Comparison of ENCODE assay signal across 1 cellular context in the genomic region with DNA sequence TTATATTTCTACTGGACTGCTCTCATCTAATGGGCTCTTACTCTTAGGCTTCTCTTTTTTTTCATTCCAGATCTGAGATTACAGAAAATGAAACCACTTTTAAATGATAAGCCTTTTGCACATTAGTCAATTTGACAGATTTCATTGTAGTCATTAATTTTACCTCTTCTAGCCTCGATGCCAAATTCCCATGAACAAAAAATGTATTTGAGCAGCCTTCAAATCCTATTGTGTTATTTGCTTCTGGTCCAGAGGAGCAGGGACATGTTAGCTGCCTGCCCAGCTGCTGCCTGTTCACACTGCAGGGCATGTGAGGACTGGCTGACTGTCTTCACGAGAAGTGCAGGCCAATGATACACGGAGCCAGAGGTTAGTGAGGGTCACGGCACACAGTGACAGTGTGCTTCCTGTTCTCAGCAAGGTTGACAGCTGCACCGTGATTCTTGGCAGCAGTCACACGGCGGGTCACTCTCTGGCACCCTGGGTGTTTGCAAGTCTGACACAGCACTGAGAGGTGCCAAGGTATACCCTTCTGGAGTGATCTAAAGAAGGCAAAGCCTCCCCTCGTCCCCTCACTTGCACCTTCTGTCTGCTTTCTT.
A peak's percentile ranks its signal among the peaks of the same experiment; 100 is the strongest.
TF ChIP-seq lines count a peak whose summit lies in the region.

No MANE protein-coding gene starts in this region.

TF ChIP-seq in K562, 482 proteins besides CTCF, POLR2A, EP300 and RAD21 (continued from another document and continues in another):
- 0 out of 2 replicates have a peak, but pooled peaks have one; percentile 18 for TF ChIP-seq ZKSCAN1 (IDR thresholded peaks at IDR 0.05; ENCODE audit: low read depth, low read length)
- no peak for TF ChIP-seq GATA2 (CRISPR knock-in tag; IDR thresholded peaks at IDR 0.05)
- TF ChIP-seq HLTF (IDR thresholded peaks at IDR 0.05) = no peak
- TF ChIP-seq NELFE (IDR thresholded peaks at IDR 0.05; ENCODE audit: insufficient read depth, insufficient read length) = no peak
- TF ChIP-seq ZNF79 (CRISPR knock-in tag; IDR thresholded peaks at IDR 0.05; ENCODE audit: low read depth) = no peak
- TF ChIP-seq SMAD3 (CRISPR knock-in tag; conservative IDR thresholded peaks at IDR 0.05) = no peak
- no peak for TF ChIP-seq KLF10 (CRISPR knock-in tag; IDR thresholded peaks at IDR 0.05)
- TF ChIP-seq WHSC1 (IDR thresholded peaks at IDR 0.05; ENCODE audit: low read length) = no peak
- no peak for TF ChIP-seq TFAM (CRISPR knock-in tag; conservative IDR thresholded peaks at IDR 0.05)
- no peak for TF ChIP-seq MYBL2 (IDR thresholded peaks at IDR 0.05; ENCODE audit: low read depth)
- no peak for TF ChIP-seq MYBL2 (CRISPR knock-in tag; IDR thresholded peaks at IDR 0.05; ENCODE audit: borderline replicate concordance)
- no peak for TF ChIP-seq CHCHD3 (CRISPR knock-in tag; IDR thresholded peaks at IDR 0.05)
- TF ChIP-seq ZNF77 (CRISPR knock-in tag; IDR thresholded peaks at IDR 0.05) = no peak
- no peak for TF ChIP-seq CCNT2 (IDR thresholded peaks at IDR 0.05; ENCODE audit: borderline replicate concordance, extremely low read depth, insufficient read length, low read depth, low read length)
- no peak for TF ChIP-seq NBN (IDR thresholded peaks at IDR 0.05; ENCODE audit: low read depth)
- no peak for TF ChIP-seq ZNF695 (CRISPR knock-in tag; IDR thresholded peaks at IDR 0.05)
- peak; percentile 93 for TF ChIP-seq MEIS2 (IDR thresholded peaks at IDR 0.05; ENCODE audit: partially characterized antibody)
- TF ChIP-seq CREBBP (IDR thresholded peaks at IDR 0.05; ENCODE audit: low read depth, low read length) = no peak
- no peak for TF ChIP-seq FOXJ2 (tag; IDR thresholded peaks at IDR 0.05)
- TF ChIP-seq, protein P1, sequence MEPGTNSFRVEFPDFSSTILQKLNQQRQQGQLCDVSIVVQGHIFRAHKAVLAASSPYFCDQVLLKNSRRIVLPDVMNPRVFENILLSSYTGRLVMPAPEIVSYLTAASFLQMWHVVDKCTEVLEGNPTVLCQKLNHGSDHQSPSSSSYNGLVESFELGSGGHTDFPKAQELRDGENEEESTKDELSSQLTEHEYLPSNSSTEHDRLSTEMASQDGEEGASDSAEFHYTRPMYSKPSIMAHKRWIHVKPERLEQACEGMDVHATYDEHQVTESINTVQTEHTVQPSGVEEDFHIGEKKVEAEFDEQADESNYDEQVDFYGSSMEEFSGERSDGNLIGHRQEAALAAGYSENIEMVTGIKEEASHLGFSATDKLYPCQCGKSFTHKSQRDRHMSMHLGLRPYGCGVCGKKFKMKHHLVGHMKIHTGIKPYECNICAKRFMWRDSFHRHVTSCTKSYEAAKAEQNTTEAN (CRISPR knock-in tag; IDR thresholded peaks at IDR 0.05) = no peak
- no peak for TF ChIP-seq XRCC3 (IDR thresholded peaks at IDR 0.05)
- TF ChIP-seq ARHGAP35 (IDR thresholded peaks at IDR 0.05; ENCODE audit: partially characterized antibody) = no peak
- TF ChIP-seq ETV1 (tag; conservative IDR thresholded peaks at IDR 0.05; ENCODE audit: low read depth) = peak; percentile 65
- TF ChIP-seq KDM1A (IDR thresholded peaks at IDR 0.05) = 0 out of 4 replicates have a peak, but pooled peaks have one; percentile 9 to 17
- TF ChIP-seq ZNF384 (IDR thresholded peaks at IDR 0.05; ENCODE audit: low read depth, low read length) = peak; percentile 50; the same call in 1 of the 2 replicates
- TF ChIP-seq ARNT (IDR thresholded peaks at IDR 0.05) = no peak
- no peak for TF ChIP-seq FOXJ3 (CRISPR knock-in tag; IDR thresholded peaks at IDR 0.05)
- no peak for TF ChIP-seq IRF2 (CRISPR knock-in tag; IDR thresholded peaks at IDR 0.05)
- no peak for TF ChIP-seq CAMTA2 (CRISPR knock-in tag; conservative IDR thresholded peaks at IDR 0.05)
- no peak for TF ChIP-seq ZNF217 (CRISPR knock-in tag; IDR thresholded peaks at IDR 0.05)
- TF ChIP-seq POLR2AphosphoS5 (IDR thresholded peaks at IDR 0.05; ENCODE audit: control insufficient read depth, insufficient read depth, low read depth, low read length) = no peak
- no peak for TF ChIP-seq MXI1 (IDR thresholded peaks at IDR 0.05; ENCODE audit: low read depth, low read length)
- no peak for TF ChIP-seq SMC3 (conservative IDR thresholded peaks at IDR 0.05; ENCODE audit: insufficient read depth, low read depth, low read length)
- no peak for TF ChIP-seq NFRKB (IDR thresholded peaks at IDR 0.05; ENCODE audit: low read depth)
- TF ChIP-seq KAT2B (IDR thresholded peaks at IDR 0.05; ENCODE audit: low read depth, low read length) = no peak
- no peak for TF ChIP-seq ZNF174 (CRISPR knock-in tag; IDR thresholded peaks at IDR 0.05)
- no peak for TF ChIP-seq SREBF2 (CRISPR knock-in tag; IDR thresholded peaks at IDR 0.05)
- TF ChIP-seq KDM5B (IDR thresholded peaks at IDR 0.05; ENCODE audit: insufficient replicate concordance, low read depth, low read length) = no peak
- TF ChIP-seq GTF2A2 (tag; IDR thresholded peaks at IDR 0.05) = no peak
- TF ChIP-seq MGA (IDR thresholded peaks at IDR 0.05) = peak; percentile 28; the same call in 1 of the 2 replicates
- no peak for TF ChIP-seq POLR2H (tag; IDR thresholded peaks at IDR 0.05; ENCODE audit: low read depth)
- TF ChIP-seq HDAC1 (IDR thresholded peaks at IDR 0.05) = no peak
- no peak for TF ChIP-seq TARDBP (IDR thresholded peaks at IDR 0.05)
- TF ChIP-seq ZNF212 (CRISPR knock-in tag; IDR thresholded peaks at IDR 0.05) = no peak
- TF ChIP-seq, protein P2, sequence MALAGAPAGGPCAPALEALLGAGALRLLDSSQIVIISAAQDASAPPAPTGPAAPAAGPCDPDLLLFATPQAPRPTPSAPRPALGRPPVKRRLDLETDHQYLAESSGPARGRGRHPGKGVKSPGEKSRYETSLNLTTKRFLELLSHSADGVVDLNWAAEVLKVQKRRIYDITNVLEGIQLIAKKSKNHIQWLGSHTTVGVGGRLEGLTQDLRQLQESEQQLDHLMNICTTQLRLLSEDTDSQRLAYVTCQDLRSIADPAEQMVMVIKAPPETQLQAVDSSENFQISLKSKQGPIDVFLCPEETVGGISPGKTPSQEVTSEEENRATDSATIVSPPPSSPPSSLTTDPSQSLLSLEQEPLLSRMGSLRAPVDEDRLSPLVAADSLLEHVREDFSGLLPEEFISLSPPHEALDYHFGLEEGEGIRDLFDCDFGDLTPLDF (CRISPR knock-in tag; IDR thresholded peaks at IDR 0.05) = no peak
- peak; percentile 20; the same call in 1 of the 2 replicates for TF ChIP-seq ARID1B (IDR thresholded peaks at IDR 0.05)
- no peak for TF ChIP-seq CREM (IDR thresholded peaks at IDR 0.05; ENCODE audit: low read depth)
- TF ChIP-seq ZNF184 (CRISPR knock-in tag; IDR thresholded peaks at IDR 0.05) = no peak
- no peak for TF ChIP-seq ZNF398 (CRISPR knock-in tag; IDR thresholded peaks at IDR 0.05)
- no peak for TF ChIP-seq NONO (IDR thresholded peaks at IDR 0.05; ENCODE audit: low read depth in 2 of 2, low read length in 1 of 2)
- no peak for TF ChIP-seq HNRNPLL (IDR thresholded peaks at IDR 0.05; ENCODE audit: low read depth, low read length, poor library complexity, severe bottlenecking)
- no peak for TF ChIP-seq IRF1 (CRISPR knock-in tag; IDR thresholded peaks at IDR 0.05; ENCODE audit: borderline replicate concordance)
- TF ChIP-seq GTF2E2 (tag; IDR thresholded peaks at IDR 0.05) = no peak
- TF ChIP-seq, protein P3, sequence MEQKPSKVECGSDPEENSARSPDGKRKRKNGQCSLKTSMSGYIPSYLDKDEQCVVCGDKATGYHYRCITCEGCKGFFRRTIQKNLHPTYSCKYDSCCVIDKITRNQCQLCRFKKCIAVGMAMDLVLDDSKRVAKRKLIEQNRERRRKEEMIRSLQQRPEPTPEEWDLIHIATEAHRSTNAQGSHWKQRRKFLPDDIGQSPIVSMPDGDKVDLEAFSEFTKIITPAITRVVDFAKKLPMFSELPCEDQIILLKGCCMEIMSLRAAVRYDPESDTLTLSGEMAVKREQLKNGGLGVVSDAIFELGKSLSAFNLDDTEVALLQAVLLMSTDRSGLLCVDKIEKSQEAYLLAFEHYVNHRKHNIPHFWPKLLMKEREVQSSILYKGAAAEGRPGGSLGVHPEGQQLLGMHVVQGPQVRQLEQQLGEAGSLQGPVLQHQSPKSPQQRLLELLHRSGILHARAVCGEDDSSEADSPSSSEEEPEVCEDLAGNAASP (IDR thresholded peaks at IDR 0.05) = no peak
- TF ChIP-seq FOXA1 (IDR thresholded peaks at IDR 0.05; ENCODE audit: borderline replicate concordance) = no peak
